Comparison of ENCODE assay signal across 17 cellular contexts in the genomic region with DNA sequence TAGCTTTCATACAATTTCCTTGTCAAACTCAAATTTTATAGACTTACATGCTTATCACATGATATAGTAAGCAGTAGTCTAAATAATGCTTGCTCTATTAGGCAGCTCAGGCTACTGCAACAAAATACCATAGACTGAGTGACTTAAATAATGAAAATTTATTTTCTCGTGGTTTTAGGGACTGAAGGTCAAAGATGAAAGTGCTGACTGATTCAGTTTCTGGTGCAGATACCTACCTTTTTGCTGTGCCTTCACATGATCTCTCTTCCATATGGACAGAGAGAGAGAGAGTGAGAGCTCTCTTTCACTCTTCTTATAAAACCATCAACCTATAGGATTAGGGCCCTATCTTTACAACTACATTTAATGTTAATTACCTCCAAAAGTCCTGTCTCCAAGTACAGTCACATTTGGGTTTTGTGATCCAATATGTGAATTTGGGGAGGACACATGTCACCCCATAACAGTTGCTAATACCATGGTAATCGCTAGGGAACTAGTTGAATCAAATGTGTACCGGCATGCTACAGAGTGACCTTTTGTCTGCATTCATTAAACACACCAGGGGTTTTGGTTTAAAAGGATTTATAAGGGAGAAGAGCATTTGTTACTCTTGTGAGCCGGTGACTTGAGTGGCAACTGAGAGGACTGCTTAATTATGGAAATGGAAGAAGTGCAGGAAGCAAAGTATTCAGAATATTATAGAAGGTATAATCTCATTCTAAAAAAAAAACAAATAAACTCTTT.
"Had no signal": no experiment of that assay in that cellular context is flagged by ENCODE, and none has a peak within 500 bp of the region (broad histone marks: within the 10 kb centered on the region; RNA-seq: fewer than 3 reads in every experiment).

No MANE protein-coding gene starts in this region.

- H3K4me3 ChIP-seq: lower lobe of right lung, thoracic aorta, vagina had no signal

- H3K27ac ChIP-seq: foreskin keratinocyte, lower lobe of right lung, thoracic aorta, vagina had no signal

- H3K4me1 ChIP-seq: foreskin keratinocyte, lower lobe of right lung, vagina had no signal

- H3K36me3 ChIP-seq: lower lobe of right lung, thoracic aorta, vagina had no signal

- H3K9me3 ChIP-seq: lower lobe of right lung, vagina had no signal

- H3K27me3 ChIP-seq: foreskin keratinocyte, vagina had no signal

- ATAC-seq: activated CD4-positive, CD25-positive, alpha-beta regulatory T cell treated with anti-CD3 and anti-CD28 coated beads, Interleukin-2, amount 50 U/mL, for 24 hours; activated naive CD8-positive, alpha-beta T cell treated with anti-CD3 and anti-CD28 coated beads, Interleukin-2, amount 50 U/mL, for 24 hours; foreskin keratinocyte; lower lobe of right lung had no signal

- DNase-seq: activated CD4-positive, alpha-beta memory T cell treated with anti-CD3 and anti-CD28 coated beads, Interleukin-2, amount 10 ng/mL, durations not matched to agents 7 days and 5 days; activated CD4-positive, alpha-beta T cell treated with anti-CD3 and anti-CD28 coated beads, Interleukin-2, amount 10 ng/mL, durations not matched to agents 24 days and 14 days; activated gamma-delta T cell; activated naive CD4-positive, alpha-beta T cell treated with anti-CD3 and anti-CD28 coated beads, Interleukin-2, amount 50 U/mL, for 16 hours; activated naive CD8-positive, alpha-beta T cell treated with anti-CD3 and anti-CD28 coated beads, Interleukin-2, amount 50 U/mL, for 24 hours; effector CD4-positive, alpha-beta T cell; erythroblast; foreskin keratinocyte; kidney; lower lobe of right lung; naive B cell; retina; stimulated activated CD4-positive, alpha-beta T cell treated with anti-CD3 and anti-CD28 coated beads, Interleukin-4, amount 100 ng/mL, for 1 hour; stimulated activated naive CD4-positive, alpha-beta T cell treated with Interleukin-2 at 50 U/mL for 16 hours had no signal
